12 cellular contexts compared by ENCODE assay signal in the genomic region with DNA sequence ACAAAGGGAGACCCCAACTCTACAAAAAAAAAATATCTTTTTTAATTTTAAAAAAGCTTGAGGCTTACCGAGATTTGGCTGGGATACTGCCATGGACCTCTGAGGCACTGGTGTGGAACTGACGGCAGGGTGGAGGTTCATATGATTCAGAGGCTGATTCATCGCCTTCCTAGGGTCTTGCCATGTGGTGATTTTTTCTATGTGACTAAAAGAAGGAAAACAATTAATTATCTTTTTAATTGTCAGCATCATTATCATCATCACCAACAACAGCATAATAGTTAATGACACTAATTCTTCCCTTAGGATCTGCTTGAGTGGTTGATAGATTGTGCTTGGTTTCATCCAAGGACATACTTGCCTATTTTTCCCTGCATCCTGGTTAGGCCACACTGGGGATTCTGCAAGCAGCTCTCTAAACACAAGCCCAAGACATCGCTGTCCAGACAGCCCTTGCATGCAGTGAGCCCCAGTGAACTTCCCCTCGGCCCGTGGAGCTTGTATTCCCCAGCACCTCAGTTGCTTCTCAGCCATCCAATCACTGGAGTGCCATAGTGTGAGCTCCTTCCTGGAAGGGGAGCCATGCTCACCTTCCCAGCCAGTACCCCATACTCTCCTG.
DNase-seq lines count a peak whose midpoint lies in the region; TF ChIP-seq lines count a peak whose summit lies in the region.
"Had no signal": no experiment of that assay in that cellular context is flagged by ENCODE, and none has a peak within 500 bp of the region (broad histone marks: within the 10 kb centered on the region; RNA-seq: fewer than 3 reads in every experiment).

No MANE protein-coding gene starts in this region.

- no peak overlapping the region for H3K4me3 Mint-ChIP-seq in osteocyte (ENCODE audit: unreplicated experiment)
- no peak overlapping the region for H3K4me3 Mint-ChIP-seq in CD8-positive, alpha-beta memory T cell
- H3K4me3 Mint-ChIP-seq: stimulated activated naive B cell treated with anti-CD40 and anti-IgM and Interleukin-4, amounts not matched to agents 10 μg/mL and 1 μg/mL and 100 μg/mL, for 72 hours; T-helper 1 cell treated with Interleukin-12 subunit alpha and Interleukin-12 subunit beta and Interleukin-4 antibody, amounts not matched to agents 30 μg/mL and 1 μg/mL, for 36 hours had no signal

- H3K27me3 Mint-ChIP-seq in osteocyte (ENCODE audit: unreplicated experiment), result no peaks in the 10 kb centered on the region
- H3K27me3 Mint-ChIP-seq in CD8-positive, alpha-beta memory T cell, result peaks cover 0 to 3% of the 10 kb centered on the region in 2 donors

- WGBS in esophagus squamous epithelium, 2 donors, result 49 to 52% methylated on average over 6 of the region's 6 CpGs

- CTCF ChIA-PET in RWPE1 (lab: Yijun Ruan, JAX), result interaction anchor here (0.6 kb wide), 1 partner anchor 145 kb away, joined by 3 read pairs; no protein-coding TSS in a partner anchor
- CTCF ChIA-PET in CD8-positive, alpha-beta memory T cell (lab: Charles Lee), result no interaction called here

- no peak overlapping the region for H3K4me3 ChIP-seq in esophagus squamous epithelium
- H3K4me3 ChIP-seq in CD8-positive, alpha-beta memory T cell (ENCODE audit: low read length), result no peak overlapping the region

- H3K4me1 ChIP-seq in esophagus squamous epithelium, result peaks cover 21 to 79% (median 54%) of the 10 kb centered on the region in 3 donors
- no peaks in the 10 kb centered on the region for H3K4me1 ChIP-seq in CD8-positive, alpha-beta memory T cell (ENCODE audit: insufficient read depth, low read length)

- peaks cover 68% of the 10 kb centered on the region for H3K4me1 Mint-ChIP-seq in osteocyte (ENCODE audit: unreplicated experiment)
- peaks cover 4 to 30% (median 17%) of the 10 kb centered on the region in 3 donors for H3K4me1 Mint-ChIP-seq in CD8-positive, alpha-beta memory T cell

- peak overlapping the region; percentile 92 for H3K27ac Mint-ChIP-seq in osteocyte (ENCODE audit: unreplicated experiment)
- H3K27ac Mint-ChIP-seq in CD8-positive, alpha-beta memory T cell, result no peak overlapping the region
- H3K27ac Mint-ChIP-seq: stimulated activated naive B cell treated with anti-CD40 and anti-IgM and Interleukin-4, amounts not matched to agents 10 μg/mL and 1 μg/mL and 100 μg/mL, for 72 hours; T-helper 1 cell treated with Interleukin-12 subunit alpha and Interleukin-12 subunit beta and Interleukin-4 antibody, amounts not matched to agents 30 μg/mL and 1 μg/mL, for 36 hours had no signal

- H3K36me3 Mint-ChIP-seq in osteocyte (ENCODE audit: unreplicated experiment), result peaks cover 13% of the 10 kb centered on the region
- no peaks in the 10 kb centered on the region for H3K36me3 Mint-ChIP-seq in CD8-positive, alpha-beta memory T cell
- H3K36me3 Mint-ChIP-seq: stimulated activated naive B cell treated with anti-CD40 and anti-IgM and Interleukin-4, amounts not matched to agents 10 μg/mL and 1 μg/mL and 100 μg/mL, for 72 hours had no signal

- H3K9me3 ChIP-seq in esophagus squamous epithelium, result no peaks in the 10 kb centered on the region
- no peaks in the 10 kb centered on the region for H3K9me3 ChIP-seq in CD8-positive, alpha-beta memory T cell (ENCODE audit: low read length)

- intact Hi-C loops in esophagus squamous epithelium (cut with DNase I), result loop anchor here (10.0 kb wide), 1 partner anchor 82 kb away; a partner anchor contains a TSS
- intact Hi-C loops in head of caudate nucleus (cut with DNase I), result loop anchor here (10.0 kb wide), 1 partner anchor 82 kb away; a partner anchor contains a TSS

- in situ Hi-C loops in Caki2 (cut with HindIII; ENCODE audit: low pct_unique_long_range_greater_than_20kb, low sequenced_read_pairs), result no loop called here

- peaks cover 0 to 23% (median 0%) of the 10 kb centered on the region in 3 donors for H3K36me3 ChIP-seq in esophagus squamous epithelium
- H3K36me3 ChIP-seq in CD8-positive, alpha-beta memory T cell (ENCODE audit: insufficient read depth, low read length), result no peaks in the 10 kb centered on the region

- H3K27ac ChIP-seq in RWPE1 (peak overlapping the region; percentile 75), esophagus squamous epithelium (peak overlapping the region in 3 of 4 donors; percentile 59 to 81 (median 76))
- no peak overlapping the region for H3K27ac ChIP-seq in CD8-positive, alpha-beta memory T cell (ENCODE audit: low read depth, low read length)

- TF ChIP-seq CTCF in RWPE1 (conservative IDR thresholded peaks at IDR 0.05; ENCODE audit: low read depth) (no peak), esophagus squamous epithelium (IDR thresholded peaks at IDR 0.05) (no peak), osteocyte (IDR thresholded peaks at IDR 0.05) (no peak)

- POLR2A ChIA-PET in RWPE1 (lab: Yijun Ruan, JAX; ENCODE audit: low non-redundant PET), result interaction anchor here (1.2 kb wide), 1 partner anchor 85 kb away, joined by 3 read pairs; a partner anchor contains a TSS
- POLR2A ChIA-PET in CD8-positive, alpha-beta memory T cell (lab: Charles Lee), result no interaction called here

- DNase-seq in Caki2 (ENCODE audit: low read depth) (peak; percentile 71), RWPE1 (ENCODE audit: low spot score) (peak; percentile 60), esophagus squamous epithelium (lab: John Stamatoyannopoulos, UW) (no peak), osteocyte (ENCODE audit: extremely low spot score, unreplicated experiment) (no peak), head of caudate nucleus (no peak), NCI-H128 (lab: John Stamatoyannopoulos, UW; ENCODE audit: unreplicated experiment) (no peak), SHP77 (lab: John Stamatoyannopoulos, UW) (no peak)
- DNase-seq in CD8-positive, alpha-beta memory T cell, result no peak
- DNase-seq: NCI-H526 treated with DMSO at 0.1 percent for 48 hours; stimulated activated CD4-positive, alpha-beta T cell treated with anti-CD3 and anti-CD28 coated beads, Interleukin-15, amount 100 ng/mL, for 24 hours; stimulated activated naive B cell treated with anti-CD40 and anti-IgM and Interleukin-4, amounts not matched to agents 10 μg/mL and 1 μg/mL and 100 μg/mL, for 72 hours had no signal

- H3K27me3 ChIP-seq in esophagus squamous epithelium, result no peaks in the 10 kb centered on the region
- H3K27me3 ChIP-seq in CD8-positive, alpha-beta memory T cell (ENCODE audit: insufficient read depth, low read length, poor library complexity, severe bottlenecking), result no peaks in the 10 kb centered on the region

- TF ChIP-seq POLR2A in esophagus squamous epithelium (IDR thresholded peaks at IDR 0.05), result no peak

- H3K9me3 Mint-ChIP-seq in osteocyte (ENCODE audit: unreplicated experiment), result no peaks in the 10 kb centered on the region
- H3K9me3 Mint-ChIP-seq in CD8-positive, alpha-beta memory T cell, result no peaks in the 10 kb centered on the region
- H3K9me3 Mint-ChIP-seq: stimulated activated naive B cell treated with anti-CD40 and anti-IgM and Interleukin-4, amounts not matched to agents 10 μg/mL and 1 μg/mL and 100 μg/mL, for 72 hours had no signal

Comparison
In these comparisons a context has a peak if more than half of its experiments do, and no peak if none do; other contexts are left out.
1. DNase-seq: peak in Caki2 (single experiment) and RWPE1 (single experiment); none in esophagus squamous epithelium (single experiment), osteocyte (single experiment), CD8-positive, alpha-beta memory T cell (0 of 5), head of caudate nucleus (0 of 42), NCI-H128 (single experiment) and SHP77 (0 of 2).